Comparison of ENCODE assay signal across 1 cellular context in the genomic region with DNA sequence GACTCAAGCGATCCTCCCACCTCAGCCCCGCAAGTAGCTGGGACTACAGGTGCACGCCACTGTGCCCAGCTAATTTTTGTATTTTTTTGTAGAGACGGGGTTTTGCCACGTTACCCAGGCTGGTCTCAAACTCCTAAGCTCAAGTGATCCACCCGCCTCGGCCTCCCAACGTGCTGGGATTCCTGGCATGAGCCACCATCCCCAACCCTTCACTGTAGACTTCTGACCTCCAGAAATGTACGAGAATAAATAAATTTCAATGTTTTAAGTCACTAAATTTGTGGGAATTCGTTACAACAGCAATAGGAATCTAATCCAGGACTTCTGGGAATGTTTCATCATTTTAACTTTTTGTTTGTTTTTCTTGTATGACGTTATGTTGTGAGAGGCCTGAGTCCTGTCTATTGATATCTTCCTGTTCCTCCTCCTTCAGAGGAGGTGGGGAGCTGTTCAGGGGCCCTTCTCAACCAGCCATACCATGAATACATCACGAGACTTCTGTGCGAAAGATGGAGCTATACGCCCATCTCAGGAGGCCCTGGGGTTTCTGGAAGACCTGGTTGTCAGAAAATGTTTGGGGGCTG.
TF ChIP-seq lines count a peak whose summit lies in the region.

No MANE protein-coding gene starts in this region.

TF ChIP-seq in IMR-90, 13 proteins besides CTCF, POLR2A, EP300 and RAD21:
- TF ChIP-seq CEBPB (IDR thresholded peaks at IDR 0.05; ENCODE audit: low read depth, low read length) (peak; percentile 91), BHLHE40 (IDR thresholded peaks at IDR 0.05; ENCODE audit: low read depth, low read length) (peak; percentile 64; the same call in 1 of the 2 replicates)
- TF ChIP-seq, protein P1, sequence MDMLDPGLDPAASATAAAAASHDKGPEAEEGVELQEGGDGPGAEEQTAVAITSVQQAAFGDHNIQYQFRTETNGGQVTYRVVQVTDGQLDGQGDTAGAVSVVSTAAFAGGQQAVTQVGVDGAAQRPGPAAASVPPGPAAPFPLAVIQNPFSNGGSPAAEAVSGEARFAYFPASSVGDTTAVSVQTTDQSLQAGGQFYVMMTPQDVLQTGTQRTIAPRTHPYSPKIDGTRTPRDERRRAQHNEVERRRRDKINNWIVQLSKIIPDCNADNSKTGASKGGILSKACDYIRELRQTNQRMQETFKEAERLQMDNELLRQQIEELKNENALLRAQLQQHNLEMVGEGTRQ (IDR thresholded peaks at IDR 0.05; ENCODE audit: low read depth, low read length) = no peak
